ENCODE assay signal across 1 cellular context in the genomic region with DNA sequence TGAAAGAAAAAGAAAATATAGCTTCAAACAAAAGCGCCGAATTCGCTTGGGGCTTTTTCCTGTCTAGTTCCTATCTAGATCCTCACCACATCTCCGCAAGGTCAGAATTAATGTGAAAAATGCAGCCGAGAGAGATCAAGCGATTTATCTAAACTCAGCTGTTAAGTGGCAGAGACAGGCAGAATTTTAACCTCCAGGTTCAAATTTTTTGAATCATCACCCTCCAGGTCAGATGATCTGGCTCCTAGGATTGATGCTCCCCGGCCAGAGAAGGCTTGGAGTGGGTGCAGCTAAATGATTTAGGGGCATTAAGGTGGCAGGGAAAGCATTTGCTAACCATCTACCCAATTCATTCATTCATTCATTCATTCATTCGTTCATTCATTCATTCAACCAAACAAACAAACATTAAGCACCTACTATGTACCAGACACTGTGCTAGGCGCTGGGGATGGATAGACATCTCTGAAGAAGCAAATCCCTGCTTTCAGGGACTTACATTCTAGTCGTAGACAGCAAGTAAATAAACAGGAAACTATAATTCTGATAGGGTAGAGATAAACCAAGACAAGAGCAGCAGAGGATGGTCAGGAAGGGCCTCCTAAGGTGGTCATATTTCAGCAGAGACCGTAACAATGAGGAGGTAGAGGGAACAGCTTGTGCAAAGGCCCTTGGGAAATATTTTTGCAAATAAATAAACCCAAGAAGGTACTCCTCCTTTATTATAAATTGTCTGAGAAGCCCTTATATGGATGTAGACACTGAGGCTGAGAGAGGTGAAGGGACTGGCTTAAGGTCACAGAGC.
TF ChIP-seq lines count a peak whose summit lies in the region.

No MANE protein-coding gene starts in this region.

TF ChIP-seq in K562, 482 proteins besides CTCF, POLR2A, EP300 and RAD21 (continued from another document and continues in another):
- TF ChIP-seq LEF1 (IDR thresholded peaks at IDR 0.05) (no peak), RB1 (IDR thresholded peaks at IDR 0.05; ENCODE audit: low read depth) (no peak), KDM4B (IDR thresholded peaks at IDR 0.05; ENCODE audit: borderline replicate concordance in 2 of 2, low read depth in 1 of 2) (no peak), NFE2L1 (tag; IDR thresholded peaks at IDR 0.05; ENCODE audit: borderline replicate concordance, low read depth) (no peak), MITF (IDR thresholded peaks at IDR 0.05) (no peak), MXD1 (CRISPR knock-in tag; IDR thresholded peaks at IDR 0.05; ENCODE audit: borderline replicate concordance, poor library complexity, severe bottlenecking) (no peak), ZNF77 (CRISPR knock-in tag; IDR thresholded peaks at IDR 0.05) (no peak), GTF2E2 (tag; IDR thresholded peaks at IDR 0.05) (0 out of 2 replicates have a peak, but pooled peaks have one; percentile 13), C11orf30 (IDR thresholded peaks at IDR 0.05; ENCODE audit: low read depth) (no peak), ZNF518B (CRISPR knock-in tag; IDR thresholded peaks at IDR 0.05) (no peak), NCOA1 (IDR thresholded peaks at IDR 0.05; ENCODE audit: low read depth) (no peak), BRCA1 (IDR thresholded peaks at IDR 0.05) (no peak), BRCA1 (CRISPR knock-in tag; IDR thresholded peaks at IDR 0.05) (no peak), MEIS2 (IDR thresholded peaks at IDR 0.05; ENCODE audit: partially characterized antibody) (no peak), E2F3 (CRISPR knock-in tag; IDR thresholded peaks at IDR 0.05) (no peak), DACH1 (IDR thresholded peaks at IDR 0.05; ENCODE audit: partially characterized antibody) (no peak), LCOR (CRISPR knock-in tag; IDR thresholded peaks at IDR 0.05) (no peak), XRCC3 (IDR thresholded peaks at IDR 0.05) (no peak), ID3 (CRISPR knock-in tag; IDR thresholded peaks at IDR 0.05) (no peak), ID3 (tag; IDR thresholded peaks at IDR 0.05) (no peak), ZNF785 (CRISPR knock-in tag; IDR thresholded peaks at IDR 0.05) (no peak), ZNF239 (CRISPR knock-in tag; IDR thresholded peaks at IDR 0.05) (no peak), KLF6 (CRISPR knock-in tag; IDR thresholded peaks at IDR 0.05; ENCODE audit: borderline replicate concordance) (no peak), BRF1 (IDR thresholded peaks at IDR 0.05; ENCODE audit: borderline replicate concordance, extremely low read depth, insufficient read length) (no peak), ZNF384 (IDR thresholded peaks at IDR 0.05; ENCODE audit: low read depth, low read length) (no peak), EWSR1 (IDR thresholded peaks at IDR 0.05; ENCODE audit: borderline replicate concordance, low read depth, partially characterized antibody) (no peak), SAFB (IDR thresholded peaks at IDR 0.05; ENCODE audit: borderline replicate concordance, low read depth, low read length) (no peak), PHF21A (IDR thresholded peaks at IDR 0.05; ENCODE audit: borderline replicate concordance, low read depth) (no peak), PTTG1 (tag; IDR thresholded peaks at IDR 0.05; ENCODE audit: low read depth) (0 out of 2 replicates have a peak, but pooled peaks have one; percentile 30)
- TF ChIP-seq, protein P1, sequence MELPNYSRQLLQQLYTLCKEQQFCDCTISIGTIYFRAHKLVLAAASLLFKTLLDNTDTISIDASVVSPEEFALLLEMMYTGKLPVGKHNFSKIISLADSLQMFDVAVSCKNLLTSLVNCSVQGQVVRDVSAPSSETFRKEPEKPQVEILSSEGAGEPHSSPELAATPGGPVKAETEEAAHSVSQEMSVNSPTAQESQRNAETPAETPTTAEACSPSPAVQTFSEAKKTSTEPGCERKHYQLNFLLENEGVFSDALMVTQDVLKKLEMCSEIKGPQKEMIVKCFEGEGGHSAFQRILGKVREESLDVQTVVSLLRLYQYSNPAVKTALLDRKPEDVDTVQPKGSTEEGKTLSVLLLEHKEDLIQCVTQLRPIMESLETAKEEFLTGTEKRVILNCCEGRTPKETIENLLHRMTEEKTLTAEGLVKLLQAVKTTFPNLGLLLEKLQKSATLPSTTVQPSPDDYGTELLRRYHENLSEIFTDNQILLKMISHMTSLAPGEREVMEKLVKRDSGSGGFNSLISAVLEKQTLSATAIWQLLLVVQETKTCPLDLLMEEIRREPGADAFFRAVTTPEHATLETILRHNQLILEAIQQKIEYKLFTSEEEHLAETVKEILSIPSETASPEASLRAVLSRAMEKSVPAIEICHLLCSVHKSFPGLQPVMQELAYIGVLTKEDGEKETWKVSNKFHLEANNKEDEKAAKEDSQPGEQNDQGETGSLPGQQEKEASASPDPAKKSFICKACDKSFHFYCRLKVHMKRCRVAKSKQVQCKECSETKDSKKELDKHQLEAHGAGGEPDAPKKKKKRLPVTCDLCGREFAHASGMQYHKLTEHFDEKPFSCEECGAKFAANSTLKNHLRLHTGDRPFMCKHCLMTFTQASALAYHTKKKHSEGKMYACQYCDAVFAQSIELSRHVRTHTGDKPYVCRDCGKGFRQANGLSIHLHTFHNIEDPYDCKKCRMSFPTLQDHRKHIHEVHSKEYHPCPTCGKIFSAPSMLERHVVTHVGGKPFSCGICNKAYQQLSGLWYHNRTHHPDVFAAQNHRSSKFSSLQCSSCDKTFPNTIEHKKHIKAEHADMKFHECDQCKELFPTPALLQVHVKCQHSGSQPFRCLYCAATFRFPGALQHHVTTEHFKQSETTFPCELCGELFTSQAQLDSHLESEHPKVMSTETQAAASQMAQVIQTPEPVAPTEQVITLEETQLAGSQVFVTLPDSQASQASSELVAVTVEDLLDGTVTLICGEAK (IDR thresholded peaks at IDR 0.05): peak; percentile 26; the same call in 1 of the 2 replicates
- TF ChIP-seq, protein P1 (CRISPR knock-in tag; IDR thresholded peaks at IDR 0.05): no peak
- TF ChIP-seq, protein P2, sequence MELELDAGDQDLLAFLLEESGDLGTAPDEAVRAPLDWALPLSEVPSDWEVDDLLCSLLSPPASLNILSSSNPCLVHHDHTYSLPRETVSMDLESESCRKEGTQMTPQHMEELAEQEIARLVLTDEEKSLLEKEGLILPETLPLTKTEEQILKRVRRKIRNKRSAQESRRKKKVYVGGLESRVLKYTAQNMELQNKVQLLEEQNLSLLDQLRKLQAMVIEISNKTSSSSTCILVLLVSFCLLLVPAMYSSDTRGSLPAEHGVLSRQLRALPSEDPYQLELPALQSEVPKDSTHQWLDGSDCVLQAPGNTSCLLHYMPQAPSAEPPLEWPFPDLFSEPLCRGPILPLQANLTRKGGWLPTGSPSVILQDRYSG (tag; conservative IDR thresholded peaks at IDR 0.05; ENCODE audit: low read depth): 0 out of 2 replicates have a peak, but pooled peaks have one; percentile 20
- TF ChIP-seq, protein P3, sequence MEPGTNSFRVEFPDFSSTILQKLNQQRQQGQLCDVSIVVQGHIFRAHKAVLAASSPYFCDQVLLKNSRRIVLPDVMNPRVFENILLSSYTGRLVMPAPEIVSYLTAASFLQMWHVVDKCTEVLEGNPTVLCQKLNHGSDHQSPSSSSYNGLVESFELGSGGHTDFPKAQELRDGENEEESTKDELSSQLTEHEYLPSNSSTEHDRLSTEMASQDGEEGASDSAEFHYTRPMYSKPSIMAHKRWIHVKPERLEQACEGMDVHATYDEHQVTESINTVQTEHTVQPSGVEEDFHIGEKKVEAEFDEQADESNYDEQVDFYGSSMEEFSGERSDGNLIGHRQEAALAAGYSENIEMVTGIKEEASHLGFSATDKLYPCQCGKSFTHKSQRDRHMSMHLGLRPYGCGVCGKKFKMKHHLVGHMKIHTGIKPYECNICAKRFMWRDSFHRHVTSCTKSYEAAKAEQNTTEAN (CRISPR knock-in tag; IDR thresholded peaks at IDR 0.05): no peak
- TF ChIP-seq, protein P4, sequence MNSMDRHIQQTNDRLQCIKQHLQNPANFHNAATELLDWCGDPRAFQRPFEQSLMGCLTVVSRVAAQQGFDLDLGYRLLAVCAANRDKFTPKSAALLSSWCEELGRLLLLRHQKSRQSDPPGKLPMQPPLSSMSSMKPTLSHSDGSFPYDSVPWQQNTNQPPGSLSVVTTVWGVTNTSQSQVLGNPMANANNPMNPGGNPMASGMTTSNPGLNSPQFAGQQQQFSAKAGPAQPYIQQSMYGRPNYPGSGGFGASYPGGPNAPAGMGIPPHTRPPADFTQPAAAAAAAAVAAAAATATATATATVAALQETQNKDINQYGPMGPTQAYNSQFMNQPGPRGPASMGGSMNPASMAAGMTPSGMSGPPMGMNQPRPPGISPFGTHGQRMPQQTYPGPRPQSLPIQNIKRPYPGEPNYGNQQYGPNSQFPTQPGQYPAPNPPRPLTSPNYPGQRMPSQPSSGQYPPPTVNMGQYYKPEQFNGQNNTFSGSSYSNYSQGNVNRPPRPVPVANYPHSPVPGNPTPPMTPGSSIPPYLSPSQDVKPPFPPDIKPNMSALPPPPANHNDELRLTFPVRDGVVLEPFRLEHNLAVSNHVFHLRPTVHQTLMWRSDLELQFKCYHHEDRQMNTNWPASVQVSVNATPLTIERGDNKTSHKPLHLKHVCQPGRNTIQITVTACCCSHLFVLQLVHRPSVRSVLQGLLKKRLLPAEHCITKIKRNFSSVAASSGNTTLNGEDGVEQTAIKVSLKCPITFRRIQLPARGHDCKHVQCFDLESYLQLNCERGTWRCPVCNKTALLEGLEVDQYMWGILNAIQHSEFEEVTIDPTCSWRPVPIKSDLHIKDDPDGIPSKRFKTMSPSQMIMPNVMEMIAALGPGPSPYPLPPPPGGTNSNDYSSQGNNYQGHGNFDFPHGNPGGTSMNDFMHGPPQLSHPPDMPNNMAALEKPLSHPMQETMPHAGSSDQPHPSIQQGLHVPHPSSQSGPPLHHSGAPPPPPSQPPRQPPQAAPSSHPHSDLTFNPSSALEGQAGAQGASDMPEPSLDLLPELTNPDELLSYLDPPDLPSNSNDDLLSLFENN (IDR thresholded peaks at IDR 0.05; ENCODE audit: low read depth in 2 of 2, low read length in 2 of 2): no peak
